Comparison of ENCODE assay signal across 15 cellular contexts in the genomic region with DNA sequence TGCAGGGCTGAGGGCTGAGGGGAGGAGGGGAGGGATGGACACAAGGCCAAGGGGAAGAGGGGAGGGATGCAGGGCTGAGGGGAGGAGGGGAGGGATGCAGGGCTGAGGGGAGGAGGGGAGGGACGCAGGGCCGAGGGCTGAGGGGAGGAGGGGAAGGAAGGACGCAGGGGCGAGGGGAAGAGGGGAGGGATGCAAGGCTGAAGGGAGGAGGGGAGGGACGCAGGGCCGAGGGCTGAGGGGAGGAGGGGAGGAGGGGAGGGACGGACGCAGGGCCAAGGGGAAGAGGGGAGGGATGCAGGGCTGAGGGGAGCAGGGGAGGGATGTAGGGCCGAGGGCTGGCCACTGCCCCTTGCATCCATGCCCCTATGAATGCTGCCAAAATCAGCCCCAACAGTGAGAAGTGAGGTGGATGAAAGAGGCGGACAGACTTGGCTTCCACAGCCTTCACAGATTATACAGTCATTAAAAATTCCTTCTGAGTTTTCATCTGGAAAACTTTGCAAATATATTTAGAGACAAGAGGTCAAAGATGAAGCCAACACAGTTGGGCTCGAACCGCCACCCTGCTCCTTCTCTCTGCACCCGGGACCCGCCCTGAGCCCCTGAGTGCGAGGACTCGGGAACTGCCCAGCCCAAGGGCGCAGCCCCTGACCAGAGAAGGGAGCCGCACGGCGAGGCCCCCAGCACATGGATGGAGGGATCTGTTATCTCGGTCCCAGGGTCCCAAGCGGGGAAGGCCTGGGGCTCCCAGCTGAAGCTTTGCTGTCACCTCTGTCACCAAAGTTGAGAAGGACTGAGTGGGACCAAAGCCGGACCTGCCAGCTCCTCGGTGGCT.
A peak's percentile ranks its signal among the peaks of the same experiment; 100 is the strongest.
DNase-seq lines count a peak whose midpoint lies in the region; ATAC-seq and TF ChIP-seq lines count a peak whose summit lies in the region.
"Had no signal": no experiment of that assay in that cellular context is flagged by ENCODE, and none has a peak within 500 bp of the region (broad histone marks: within the 10 kb centered on the region; RNA-seq: fewer than 3 reads in every experiment).

No MANE protein-coding gene starts in this region.

- H3F3A ChIP-seq in neural cell (ENCODE audit: insufficient read depth, low read length, poor library complexity, severe bottlenecking), result no peaks in the 10 kb centered on the region

- WGBS in esophagus, 2 donors, result 70 to 74% methylated on average over 20 to 24 of the region's 24 CpGs
- WGBS in thyroid gland, 2 donors, result 66 to 69% methylated on average over 13 to 21 of the region's 24 CpGs

- TF ChIP-seq POLR2A in thyroid gland (IDR thresholded peaks at IDR 0.05), result no peak

- H3K4me2 ChIP-seq in neural cell (ENCODE audit: low read length), result no peak overlapping the region

- no peaks in the 10 kb centered on the region for H3K27me3 ChIP-seq in SJSA1 (replicated peaks)
- H3K27me3 ChIP-seq in esophagus (ENCODE audit: control insufficient read depth in 1 of 2, insufficient read depth in 2 of 2, low read length in 2 of 2), result no peaks in the 10 kb centered on the region
- no peaks in the 10 kb centered on the region for H3K27me3 ChIP-seq in neural cell (ENCODE audit: insufficient read depth, low read depth, low read length)
- no peaks in the 10 kb centered on the region for H3K27me3 ChIP-seq in thoracic aorta (replicated peaks; ENCODE audit: insufficient read depth)
- H3K27me3 ChIP-seq in thyroid gland, result no peaks in the 10 kb centered on the region

- no peaks in the 10 kb centered on the region for H3K9me3 Mint-ChIP-seq in effector memory CD8-positive, alpha-beta T cell
- no peaks in the 10 kb centered on the region for H3K9me3 Mint-ChIP-seq in type B pancreatic cell
- H3K9me3 Mint-ChIP-seq: activated naive CD4-positive, alpha-beta T cell treated with anti-CD3 and anti-CD28 coated beads, Interleukin-2, amount 10 ng/mL, durations not matched to agents 7 days and 5 days; HFFc6 had no signal

- H3K27ac ChIP-seq in SJSA1 (peak overlapping the region; percentile 61; the same call in 1 of the 2 replicates), esophagus (ENCODE audit: low read depth in 2 of 2, low read length in 1 of 2) (peak overlapping the region; percentile 64 to 66), neural cell (ENCODE audit: low read length) (peak overlapping the region; percentile 56), thoracic aorta (peak overlapping the region; percentile 12 to 56), thyroid gland (no peak overlapping the region)
- H3K27ac ChIP-seq: neutrophil had no signal

- peaks cover 40 to 96% of the 10 kb centered on the region in 2 donors for H3K27me3 Mint-ChIP-seq in effector memory CD8-positive, alpha-beta T cell
- H3K27me3 Mint-ChIP-seq in type B pancreatic cell, result no peaks in the 10 kb centered on the region

- H3K9me2 ChIP-seq in neural cell (ENCODE audit: insufficient read depth, low read length), result no peaks in the 10 kb centered on the region

- H3K9me3 ChIP-seq in SJSA1 (replicated peaks) (no peaks in the 10 kb centered on the region), esophagus (ENCODE audit: control insufficient read depth in 2 of 2, insufficient read depth in 1 of 2, low read depth in 1 of 2, low read length in 1 of 2) (no peaks in the 10 kb centered on the region), neural cell (ENCODE audit: low read length) (no peaks in the 10 kb centered on the region), thoracic aorta (no peaks in the 10 kb centered on the region), thyroid gland (no peaks in the 10 kb centered on the region)
- H3K9me3 ChIP-seq: neutrophil had no signal

- no peak for TF ChIP-seq EP300 in neural cell (conservative IDR thresholded peaks at IDR 0.05; ENCODE audit: poor library complexity, severe bottlenecking)

- H3K36me3 Mint-ChIP-seq in effector memory CD8-positive, alpha-beta T cell (ENCODE audit: insufficient read depth), result no peaks in the 10 kb centered on the region
- H3K36me3 Mint-ChIP-seq in type B pancreatic cell, result peaks cover 11% of the 10 kb centered on the region
- H3K36me3 Mint-ChIP-seq: activated naive CD4-positive, alpha-beta T cell treated with anti-CD3 and anti-CD28 coated beads, Interleukin-2, amount 10 ng/mL, durations not matched to agents 7 days and 5 days; CD8-positive, alpha-beta memory T cell had no signal

- no peak overlapping the region for H3K4me3 ChIP-seq in SJSA1
- no peak overlapping the region for H3K4me3 ChIP-seq in esophagus (ENCODE audit: low read depth in 1 of 2, low read length in 2 of 2)
- peak overlapping the region; percentile 52 for H3K4me3 ChIP-seq in neural cell (ENCODE audit: low read length)
- H3K4me3 ChIP-seq in thoracic aorta, result no peak overlapping the region
- no peak overlapping the region for H3K4me3 ChIP-seq in thyroid gland (replicated peaks in 1 of 3)

- H3K36me3 ChIP-seq in SJSA1 (peaks cover 4% of the 10 kb centered on the region), esophagus (ENCODE audit: control insufficient read depth in 2 of 2, insufficient read depth in 2 of 2, low read length in 1 of 2) (no peaks in the 10 kb centered on the region), neural cell (ENCODE audit: insufficient read depth, low read length) (peaks cover 4% of the 10 kb centered on the region), thoracic aorta (no peaks in the 10 kb centered on the region), thyroid gland (no peaks in the 10 kb centered on the region)
- H3K36me3 ChIP-seq: neutrophil had no signal

- H3K4me1 Mint-ChIP-seq in effector memory CD8-positive, alpha-beta T cell (ENCODE audit: low read depth in 2 of 2), result peaks cover 3 to 7% of the 10 kb centered on the region in 2 donors
- H3K4me1 Mint-ChIP-seq in type B pancreatic cell (ENCODE audit: unreplicated experiment), result peaks cover 59% of the 10 kb centered on the region

- peaks cover 27% of the 10 kb centered on the region for H3K4me1 ChIP-seq in SJSA1 (replicated peaks)
- peaks cover 10 to 11% of the 10 kb centered on the region in 2 donors for H3K4me1 ChIP-seq in esophagus (ENCODE audit: control insufficient read depth in 2 of 2, insufficient read depth in 2 of 2, low read length in 1 of 2)
- peaks cover 16 to 31% of the 10 kb centered on the region in 2 donors for H3K4me1 ChIP-seq in thoracic aorta (ENCODE audit: control insufficient read depth in 1 of 2, low read depth in 2 of 2)
- peaks cover 17 to 26% of the 10 kb centered on the region in 2 donors for H3K4me1 ChIP-seq in thyroid gland

- no peak for DNase-seq in SJSA1 (ENCODE audit: low read depth in 1 of 2, low spot score in 2 of 2)
- no peak for DNase-seq in thoracic aorta (ENCODE audit: low spot score)
- no peak for DNase-seq in thyroid gland
- no peak for DNase-seq in effector memory CD8-positive, alpha-beta T cell
- DNase-seq in type B pancreatic cell (ENCODE audit: extremely low spot score, unreplicated experiment), result no peak
- DNase-seq: activated naive CD4-positive, alpha-beta T cell treated with anti-CD3 and anti-CD28 coated beads, Interleukin-2, amount 10 ng/mL, durations not matched to agents 7 days and 5 days; CD8-positive, alpha-beta memory T cell; cortex of kidney; HFFc6; NCI-H1092 treated with DMSO at 0.1 percent for 48 hours; NCI-H524 treated with DMSO at 0.1 percent for 48 hours; T1000 had no signal

- no peak overlapping the region for H2AFZ ChIP-seq in neural cell (ENCODE audit: low read depth, low read length)

- peak overlapping the region; percentile 44 for H3K9ac ChIP-seq in neural cell (ENCODE audit: low read length)

- H4K20me1 ChIP-seq in neural cell (ENCODE audit: insufficient read depth), result peaks cover 29% of the 10 kb centered on the region

- H3K79me2 ChIP-seq in neural cell (replicated peaks; ENCODE audit: insufficient read depth, low read length), result peaks cover 57% of the 10 kb centered on the region

- no peak overlapping the region for H3K27ac Mint-ChIP-seq in effector memory CD8-positive, alpha-beta T cell
- H3K27ac Mint-ChIP-seq in type B pancreatic cell, result no peak overlapping the region
- H3K27ac Mint-ChIP-seq: CD8-positive, alpha-beta memory T cell had no signal

- TF ChIP-seq RAD21 in neural cell (conservative IDR thresholded peaks at IDR 0.05), result no peak

- H3K4me3 Mint-ChIP-seq in effector memory CD8-positive, alpha-beta T cell, result no peak overlapping the region
- H3K4me3 Mint-ChIP-seq in type B pancreatic cell, result no peak overlapping the region
- H3K4me3 Mint-ChIP-seq: activated naive CD4-positive, alpha-beta T cell treated with anti-CD3 and anti-CD28 coated beads, Interleukin-2, amount 10 ng/mL, durations not matched to agents 7 days and 5 days; CD8-positive, alpha-beta memory T cell had no signal

- TF ChIP-seq CTCF in neural cell (IDR thresholded peaks at IDR 0.05; ENCODE audit: poor library complexity, severe bottlenecking), result no peak
- no peak for TF ChIP-seq CTCF in thoracic aorta (IDR thresholded peaks at IDR 0.05)
- no peak for TF ChIP-seq CTCF in thyroid gland (IDR thresholded peaks at IDR 0.05)
- TF ChIP-seq CTCF in type B pancreatic cell (conservative IDR thresholded peaks at IDR 0.05), result no peak

- intact Hi-C loops in thyroid gland (cut with DNase I), result no loop called here

- no peak for ATAC-seq in thoracic aorta (ENCODE audit: insufficient number of reproducible peaks, low FRiP score, low read depth)
- no peak for ATAC-seq in effector memory CD8-positive, alpha-beta T cell (replicated peaks)

TF ChIP-seq in neural cell, 6 proteins besides CTCF, POLR2A, EP300 and RAD21 (continues in another document):
- TF ChIP-seq POLR2AphosphoS5 (IDR thresholded peaks at IDR 0.05), result no peak
- no peak for TF ChIP-seq EZH2 (IDR thresholded peaks at IDR 0.05; ENCODE audit: borderline replicate concordance, insufficient read depth, low read length, poor library complexity, severe bottlenecking)
- TF ChIP-seq TAF1 (IDR thresholded peaks at IDR 0.05; ENCODE audit: low read depth), result no peak
- TF ChIP-seq MXI1 (conservative IDR thresholded peaks at IDR 0.05; ENCODE audit: poor library complexity, severe bottlenecking), result no peak

Comparison
In these comparisons a context has a peak if more than half of its experiments do, and no peak if none do; other contexts are left out.
1. H3K27ac ChIP-seq: peak in SJSA1 (single experiment), esophagus (2 of 2), neural cell (single experiment) and thoracic aorta (2 of 2); none in thyroid gland (0 of 3).